23 cellular contexts compared by ENCODE assay signal in genomic region chr11:128151338-128151737, GRCh38.
"Had no signal": no experiment of that assay in that cellular context is flagged by ENCODE, and none has a peak within 500 bp of the region (broad histone marks: within the 10 kb centered on the region; RNA-seq: fewer than 3 reads in every experiment).

No MANE protein-coding gene starts in this region.

- H3K27ac ChIP-seq: HL-60, KMS-11, RWPE1, SJCRH30 had no signal

- H3K4me1 Mint-ChIP-seq: IgD-negative memory B cell had no signal

- DNase-seq: Kasumi-1; MM.1S; NCI-H1092 treated with DMSO at 0.1 percent for 48 hours; NCI-H1436; NCI-H187 treated with DMSO at 0.1 percent for 48 hours; NCI-H2029 treated with DMSO at 0.1 percent for 48 hours; NCI-H2107; NCI-H2171 treated with DMSO at 0.1 percent for 48 hours; NCI-H345; NCI-H446 treated with DMSO at 0.1 percent for 48 hours; NCI-H510A treated with DMSO at 0.1 percent for 48 hours; NCI-H82; NK-92 treated with Interleukin-12 subunit alpha and Interleukin-12 subunit beta, amount 100 ng/mL, for 24 hours; PC-3; SHP77 treated with DMSO at 0.1 percent for 48 hours; SJCRH30 had no signal

- ATAC-seq: K562, Panc1, PC-3, SK-N-SH treated with all-trans-retinoic acid at 6 μM for 48 hours had no signal

- H3K27me3 ChIP-seq: SJCRH30 had no signal

- H3K9me3 ChIP-seq: SJCRH30 had no signal

- H3K4me3 Mint-ChIP-seq: IgD-negative memory B cell had no signal

- H3K36me3 Mint-ChIP-seq: IgD-negative memory B cell had no signal

- H3K36me3 ChIP-seq: SJCRH30 had no signal

- H3K9me3 Mint-ChIP-seq: IgD-negative memory B cell had no signal

- H3K27ac Mint-ChIP-seq: IgD-negative memory B cell had no signal

- H3K4me3 ChIP-seq: K562, SJCRH30 had no signal
